Comparison of ENCODE assay signal across 12 cellular contexts in the genomic region with DNA sequence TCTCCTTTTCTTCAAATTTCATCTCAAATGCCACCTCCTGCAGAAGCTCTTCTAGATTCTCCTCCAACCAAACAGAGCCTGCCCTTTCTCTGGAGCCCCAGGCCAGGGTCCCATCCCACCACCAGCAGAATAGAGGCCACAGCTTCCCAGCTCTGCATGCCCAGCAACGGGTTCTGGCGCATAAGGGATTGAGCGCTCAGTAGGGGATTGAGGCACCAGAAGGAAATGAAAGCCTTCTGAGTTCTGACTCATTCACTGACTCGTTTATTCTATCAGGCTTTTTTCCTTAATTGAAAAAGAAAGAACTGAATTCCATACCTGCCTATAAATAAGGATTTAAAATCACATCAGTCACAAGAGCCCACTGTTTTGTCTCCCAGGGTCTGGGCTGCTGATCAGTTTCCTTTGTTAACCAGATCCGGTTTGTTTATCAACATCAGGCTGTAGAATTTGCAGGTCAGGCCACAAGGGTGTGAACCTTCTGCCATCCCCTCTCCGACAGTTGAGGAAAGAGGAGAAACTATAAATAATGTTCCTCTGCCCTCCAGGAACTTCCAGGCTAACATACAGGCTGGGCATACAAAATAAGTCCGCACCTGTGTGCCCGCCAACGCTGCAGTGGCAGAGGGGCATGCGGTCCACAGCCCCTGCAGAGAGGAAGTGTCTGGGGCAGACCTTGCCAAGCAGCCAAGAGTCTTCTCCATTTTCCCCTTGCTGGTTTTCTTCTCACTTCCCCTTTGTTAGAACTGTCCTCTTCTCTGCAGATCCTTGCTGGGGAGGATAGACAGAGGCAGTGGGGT.
DNase-seq lines count a peak whose midpoint lies in the region; ATAC-seq, FAIRE-seq and TF ChIP-seq lines count a peak whose summit lies in the region.
"Had no signal": no experiment of that assay in that cellular context is flagged by ENCODE, and none has a peak within 500 bp of the region (broad histone marks: within the 10 kb centered on the region; RNA-seq: fewer than 3 reads in every experiment).

No MANE protein-coding gene starts in this region.

- peak overlapping the region; percentile 89 for H3K18ac ChIP-seq in H1 (ENCODE audit: extremely low read depth, low read length)

- H3K4me1 ChIP-seq in H1 (replicated peaks in 1 of 4; ENCODE audit: control insufficient read depth in 3 of 4, insufficient read depth in 4 of 4, low read length in 3 of 4) (peaks cover 19 to 52% (median 29%) of the 10 kb centered on the region in 4 experiments), spleen (peaks cover 21 to 90% (median 70%) of the 10 kb centered on the region in 6 donors)

- no peak overlapping the region for H3K23ac ChIP-seq in H1 (ENCODE audit: insufficient read length)

- POLR2A ChIA-PET in H1 (lab: Charles Lee; ENCODE audit: partially characterized antibody): interaction anchor here (0.9 to 1.7 kb wide), 5 partner anchors 8 to 154 kb away, joined by 3 to 4 read pairs (median 3); no protein-coding TSS in a partner anchor
- POLR2A ChIA-PET in activated CD4-positive, alpha-beta memory T cell treated with anti-CD3 and anti-CD28 coated beads, Interleukin-2, amount 10 ng/mL, durations not matched to agents 7 days and 5 days (lab: Charles Lee): interaction anchor here (1.1 kb wide), 1 partner anchor 18 kb away, joined by 3 read pairs; no protein-coding TSS in a partner anchor

- H2BK5ac ChIP-seq in H1 (ENCODE audit: low read depth, low read length): peak overlapping the region; percentile 68; the same call in 1 of the 2 replicates

- H2AFZ ChIP-seq in H1 (ENCODE audit: low read length): no peak overlapping the region

- H4K8ac ChIP-seq in H1 (ENCODE audit: extremely low read depth, insufficient read depth, low read length): peak overlapping the region; percentile 20; the same call in 1 of the 2 replicates

- no peak for DNase-seq in activated T-cell treated with anti-CD3 and anti-CD28 coated beads, Interleukin-2, amount 50 U/mL, for 24 hours
- no peak for DNase-seq in activated T-cell treated with anti-CD3 and anti-CD28 coated beads for 4 hours
- peak; percentile 49 for DNase-seq in NAMALWA (ENCODE audit: low spot score)
- DNase-seq in H1 (ENCODE audit: low read depth in 1 of 2, low spot score in 2 of 2): peak in 1 of 2 experiments; percentile 69
- peak; percentile 88 for DNase-seq in spleen
- DNase-seq in activated CD4-positive, alpha-beta memory T cell treated with anti-CD3 and anti-CD28 coated beads, Interleukin-2, amount 10 ng/mL, durations not matched to agents 7 days and 5 days: no peak
- DNase-seq: activated gamma-delta T cell treated with Interleukin-2 at 50 U/mL for 16 hours, DMS79, NCI-H2107, stomach had no signal

- no peak for TF ChIP-seq RAD21 in H1 (IDR thresholded peaks at IDR 0.05 in 1 of 2, conservative IDR thresholded peaks at IDR 0.05 in 1 of 2; ENCODE audit: low read depth in 2 of 2, low read length in 2 of 2)

- H3K9me3 ChIP-seq in H1 (ENCODE audit: insufficient read depth in 2 of 2, low read depth in 1 of 2, low read length in 1 of 2) (no peaks in the 10 kb centered on the region), spleen (no peaks in the 10 kb centered on the region)
- H3K9me3 ChIP-seq: stomach had no signal

- TF ChIP-seq POLR2A in H1 (IDR thresholded peaks at IDR 0.05; ENCODE audit: control extremely low read depth in 1 of 2, low read depth in 2 of 2, low read length in 2 of 2) (no peak), spleen (IDR thresholded peaks at IDR 0.05) (no peak)

- H3K4me3 ChIP-seq in H1 (ENCODE audit: extremely low read depth in 1 of 4, insufficient read depth in 2 of 4, low read depth in 3 of 4, low read length in 4 of 4) (no peak overlapping the region), spleen (peak overlapping the region in 1 of 8 donors; percentile 35)
- H3K4me3 ChIP-seq: stomach had no signal

- H2BK20ac ChIP-seq in H1 (ENCODE audit: low read length): peak overlapping the region; percentile 96

- H3K56ac ChIP-seq in H1 (replicated peaks; ENCODE audit: insufficient read length, low read depth, low read length): no peak overlapping the region

- H3K79me2 ChIP-seq in H1 (ENCODE audit: control insufficient read depth in 1 of 2, insufficient read depth in 2 of 2, low read length in 2 of 2): no peaks in the 10 kb centered on the region

- TF ChIP-seq EP300 in H1 (IDR thresholded peaks at IDR 0.05; ENCODE audit: borderline replicate concordance in 1 of 2, low read depth in 2 of 2, low read length in 2 of 2): no peak

- FAIRE-seq in H1 (lab: Jason Lieb, UNC): peak; percentile 42

- no peaks in the 10 kb centered on the region for H3K27me3 Mint-ChIP-seq in activated T-cell treated with anti-CD3 and anti-CD28 coated beads, Interleukin-2, amount 50 U/mL, for 24 hours
- peaks cover 3% of the 10 kb centered on the region for H3K27me3 Mint-ChIP-seq in activated CD4-positive, alpha-beta memory T cell treated with anti-CD3 and anti-CD28 coated beads, Interleukin-2, amount 10 ng/mL, durations not matched to agents 7 days and 5 days

- H2BK15ac ChIP-seq in H1 (ENCODE audit: low read length): no peak overlapping the region

- 0 out of 2 replicates have a peak overlapping the region, but pooled peaks have one; percentile 54 for H2AK5ac ChIP-seq in H1 (ENCODE audit: low read depth, low read length)

- intact Hi-C loops in spleen (cut with DNase I; ENCODE audit: low total_unique reads): no loop called here

- peak overlapping the region; percentile 42 for H3K27ac Mint-ChIP-seq in activated T-cell treated with anti-CD3 and anti-CD28 coated beads, Interleukin-2, amount 50 U/mL, for 24 hours
- no peak overlapping the region for H3K27ac Mint-ChIP-seq in activated CD4-positive, alpha-beta memory T cell treated with anti-CD3 and anti-CD28 coated beads, Interleukin-2, amount 10 ng/mL, durations not matched to agents 7 days and 5 days

- no peaks in the 10 kb centered on the region; a peak in 1 of 7 replicates for H3K27me3 ChIP-seq in H1 (replicated peaks in 1 of 4; ENCODE audit: control insufficient read depth in 3 of 4, extremely low read depth in 1 of 4, insufficient read depth in 3 of 4, low read length in 3 of 4)
- no peaks in the 10 kb centered on the region for H3K27me3 ChIP-seq in spleen (replicated peaks in 1 of 7)

- peak overlapping the region; percentile 22 for H4K91ac ChIP-seq in H1 (replicated peaks; ENCODE audit: insufficient read length, low read length)

- no peak overlapping the region for H3K9ac ChIP-seq in H1 (replicated peaks in 1 of 4; ENCODE audit: extremely low read depth in 1 of 4, low read depth in 3 of 4, low read length in 3 of 4)

- H2BK120ac ChIP-seq in H1 (replicated peaks; ENCODE audit: low read depth, low read length): no peak overlapping the region

- peaks cover 12% of the 10 kb centered on the region for H3K36me3 Mint-ChIP-seq in activated T-cell treated with anti-CD3 and anti-CD28 coated beads, Interleukin-2, amount 50 U/mL, for 24 hours (ENCODE audit: low read depth)
- H3K36me3 Mint-ChIP-seq in activated CD4-positive, alpha-beta memory T cell treated with anti-CD3 and anti-CD28 coated beads, Interleukin-2, amount 10 ng/mL, durations not matched to agents 7 days and 5 days (ENCODE audit: low read depth): no peaks in the 10 kb centered on the region

- no peak overlapping the region for H3K14ac ChIP-seq in H1 (ENCODE audit: insufficient read length)

- no peaks in the 10 kb centered on the region for H3K79me1 ChIP-seq in H1 (ENCODE audit: low read depth, low read length)

- H3K9me3 Mint-ChIP-seq in activated T-cell treated with anti-CD3 and anti-CD28 coated beads, Interleukin-2, amount 50 U/mL, for 24 hours: peaks cover 7% of the 10 kb centered on the region
- H3K9me3 Mint-ChIP-seq in activated CD4-positive, alpha-beta memory T cell treated with anti-CD3 and anti-CD28 coated beads, Interleukin-2, amount 10 ng/mL, durations not matched to agents 7 days and 5 days: no peaks in the 10 kb centered on the region

- WGBS in H1 (ENCODE audit: extremely low coverage in 1 of 2, insufficient coverage in 1 of 2, insufficient read length in 1 of 2, insufficient replicate concordance in 2 of 2, low coverage in 1 of 2, low lambda C conversion rate in 2 of 2, missing lambda C conversion rate in 1 of 2), 2 experiments: 46% methylated on average over 9 of the region's 10 CpGs; no CpG with 5 or more reads in 1 of the 2 experiments
- WGBS in spleen, 5 donors: 22 to 45% (median 30%) methylated on average over 10 of the region's 10 CpGs

- peaks cover 7% of the 10 kb centered on the region for H3K23me2 ChIP-seq in H1 (ENCODE audit: low read depth, low read length)

- H2BK12ac ChIP-seq in H1 (ENCODE audit: low read depth, low read length): peak overlapping the region; percentile 84; the same call in 1 of the 2 replicates

- H4K20me1 ChIP-seq in H1 (replicated peaks in 1 of 2; ENCODE audit: control insufficient read depth in 1 of 2, insufficient read depth in 2 of 2, low read length in 2 of 2): no peaks in the 10 kb centered on the region

- H3K4me1 Mint-ChIP-seq in activated T-cell treated with anti-CD3 and anti-CD28 coated beads, Interleukin-2, amount 50 U/mL, for 24 hours (ENCODE audit: low read depth): peaks cover 53% of the 10 kb centered on the region
- peaks cover 40% of the 10 kb centered on the region for H3K4me1 Mint-ChIP-seq in activated CD4-positive, alpha-beta memory T cell treated with anti-CD3 and anti-CD28 coated beads, Interleukin-2, amount 10 ng/mL, durations not matched to agents 7 days and 5 days

- H3K4me3 Mint-ChIP-seq in activated T-cell treated with anti-CD3 and anti-CD28 coated beads, Interleukin-2, amount 50 U/mL, for 24 hours: no peak overlapping the region
- H3K4me3 Mint-ChIP-seq in activated CD4-positive, alpha-beta memory T cell treated with anti-CD3 and anti-CD28 coated beads, Interleukin-2, amount 10 ng/mL, durations not matched to agents 7 days and 5 days: no peak overlapping the region

- H4K5ac ChIP-seq in H1 (ENCODE audit: insufficient read length, low read depth, low read length): peak overlapping the region; percentile 77

- no peak for TF ChIP-seq CTCF in H1 (IDR thresholded peaks at IDR 0.05; ENCODE audit: control extremely low read depth in 1 of 3, insufficient read depth in 1 of 3, low read depth in 1 of 3, low read length in 3 of 3)
- no peak for TF ChIP-seq CTCF in spleen (IDR thresholded peaks at IDR 0.05 in 8 of 11, conservative IDR thresholded peaks at IDR 0.05 in 3 of 11)

- H3K36me3 ChIP-seq in H1 (ENCODE audit: control insufficient read depth in 2 of 4, insufficient read depth in 4 of 4, low read length in 3 of 4) (no peaks in the 10 kb centered on the region), spleen (no peaks in the 10 kb centered on the region)
- H3K36me3 ChIP-seq: stomach had no signal

- CTCF ChIA-PET in H1 (lab: Charles Lee; ENCODE audit: partially characterized antibody): interaction anchor here (0.8 to 34.2 kb wide), 18 partner anchors 9 to 146 kb away, joined by 3 to 1347 read pairs (median 4); no protein-coding TSS in a partner anchor
- CTCF ChIA-PET in activated CD4-positive, alpha-beta memory T cell treated with anti-CD3 and anti-CD28 coated beads, Interleukin-2, amount 10 ng/mL, durations not matched to agents 7 days and 5 days (lab: Charles Lee): interaction anchor here (1.2 kb wide), 1 partner anchor 10 kb away, joined by 4 read pairs; no protein-coding TSS in a partner anchor

- H3K27ac ChIP-seq in H1 (ENCODE audit: low read depth, low read length) (peak overlapping the region; percentile 44; the same call in 1 of the 2 replicates), spleen (peak overlapping the region in 6 of 8 donors; percentile 1 to 65 (median 53))
- H3K27ac ChIP-seq: stomach had no signal

- ATAC-seq in HG03196 (IDR thresholded peaks at IDR 0.05; ENCODE audit: unreplicated experiment): no peak
- no peak for ATAC-seq in HG03095 (IDR thresholded peaks at IDR 0.05; ENCODE audit: unreplicated experiment)

- peak overlapping the region; percentile 10 to 28 for H3K4me2 ChIP-seq in H1 (ENCODE audit: insufficient read depth in 1 of 2, low read depth in 2 of 2, low read length in 2 of 2)

- H3K4ac ChIP-seq in H1 (replicated peaks; ENCODE audit: insufficient read length, low read depth, low read length): peak overlapping the region; percentile 58

Comparison
In these comparisons a context has a peak if more than half of its experiments do, and no peak if none do; other contexts are left out.
1. DNase-seq: peak in NAMALWA (single experiment) and spleen (single experiment); none in activated T-cell treated with anti-CD3 and anti-CD28 coated beads, Interleukin-2, amount 50 U/mL, for 24 hours (single experiment), activated T-cell treated with anti-CD3 and anti-CD28 coated beads for 4 hours (single experiment) and activated CD4-positive, alpha-beta memory T cell treated with anti-CD3 and anti-CD28 coated beads, Interleukin-2, amount 10 ng/mL, durations not matched to agents 7 days and 5 days (single experiment).